ENCODE assay signal across 16 cellular contexts in genomic region chr10:123996302-123996701, GRCh38.
A peak's percentile ranks its signal among the peaks of the same experiment; 100 is the strongest.
DNase-seq lines count a peak whose midpoint lies in the region; ATAC-seq, FAIRE-seq and TF ChIP-seq lines count a peak whose summit lies in the region.
"Had no signal": no experiment of that assay in that cellular context is flagged by ENCODE, and none has a peak within 500 bp of the region (broad histone marks: within the 10 kb centered on the region; RNA-seq: fewer than 3 reads in every experiment).

No MANE protein-coding gene starts in this region.

- H3K9me3 Mint-ChIP-seq in GM23338, result no peaks in the 10 kb centered on the region
- peaks cover 0 to 4% (median 0%) of the 10 kb centered on the region in 5 donors for H3K9me3 Mint-ChIP-seq in CD8-positive, alpha-beta memory T cell
- H3K9me3 Mint-ChIP-seq: activated naive CD8-positive, alpha-beta T cell treated with anti-CD3 and anti-CD28 coated beads, Interleukin-2, amount 10 ng/mL, durations not matched to agents 7 days and 5 days; H9; nephron had no signal

- TF ChIP-seq POLR2A in A549 (IDR thresholded peaks at IDR 0.05; ENCODE audit: low read length), result no peak

- H3K27me3 ChIP-seq in GM23338 (ENCODE audit: insufficient read depth) (peaks cover 30% of the 10 kb centered on the region), adipocyte (replicated peaks; ENCODE audit: control insufficient read depth, insufficient read depth, low read length) (peaks cover 19% of the 10 kb centered on the region)
- H3K27me3 ChIP-seq in CD8-positive, alpha-beta memory T cell (ENCODE audit: insufficient read depth, low read length, poor library complexity, severe bottlenecking), result peaks cover 15% of the 10 kb centered on the region
- H3K27me3 ChIP-seq: hepatocyte had no signal

- no peak overlapping the region for H3K27ac Mint-ChIP-seq in GM23338
- no peak overlapping the region for H3K27ac Mint-ChIP-seq in CD8-positive, alpha-beta memory T cell
- H3K27ac Mint-ChIP-seq: activated naive CD8-positive, alpha-beta T cell treated with anti-CD3 and anti-CD28 coated beads, Interleukin-2, amount 10 ng/mL, durations not matched to agents 7 days and 5 days; H9; nephron had no signal

- no peak for DNase-seq in A549 (ENCODE audit: low read depth in 1 of 2, low spot score in 1 of 2)
- no peak for DNase-seq in GM23338 (ENCODE audit: low spot score)
- no peak for DNase-seq in adipocyte (ENCODE audit: low read depth)
- DNase-seq in mesenteric fat pad (ENCODE audit: low spot score), result peak; percentile 47
- no peak for DNase-seq in stimulated activated CD8-positive, alpha-beta memory T cell treated with anti-CD3 and anti-CD28 coated beads, Interleukin-4, amount 100 ng/mL, for 48 hours
- no peak for DNase-seq in omental fat pad (ENCODE audit: low spot score)
- no peak for DNase-seq in CD8-positive, alpha-beta memory T cell
- no peak for DNase-seq in stimulated activated naive CD4-positive, alpha-beta T cell treated with Interleukin-2 at 50 U/mL for 16 hours (lab: John Stamatoyannopoulos, UW)
- DNase-seq: activated naive CD8-positive, alpha-beta T cell treated with anti-CD3 and anti-CD28 coated beads, Interleukin-2, amount 10 ng/mL, durations not matched to agents 7 days and 5 days; activated T-cell treated with anti-CD3 and anti-CD28 coated beads, Interleukin-2, amount 50 U/mL, for 1 hour; DMS 273 treated with DMSO at 0.1 percent for 48 hours; NCI-H1436 treated with DMSO at 0.1 percent for 48 hours; T-helper 9 cell had no signal

- no peaks in the 10 kb centered on the region for H3K79me2 ChIP-seq in GM23338 (replicated peaks; ENCODE audit: insufficient read depth)
- H3K79me2 ChIP-seq: hepatocyte had no signal

- no peak for TF ChIP-seq RAD21 in A549 (conservative IDR thresholded peaks at IDR 0.05 in 1 of 2, IDR thresholded peaks at IDR 0.05 in 1 of 2)

- peaks cover 27% of the 10 kb centered on the region for H3K4me1 ChIP-seq in A549
- peaks cover 8% of the 10 kb centered on the region for H3K4me1 ChIP-seq in GM23338 (ENCODE audit: insufficient read depth)
- H3K4me1 ChIP-seq in adipocyte (ENCODE audit: control insufficient read depth, insufficient read depth, low read length), result peaks cover 50% of the 10 kb centered on the region
- H3K4me1 ChIP-seq in CD8-positive, alpha-beta memory T cell (ENCODE audit: insufficient read depth, low read length), result peaks cover 11% of the 10 kb centered on the region

- POLR2A ChIA-PET in A549 (lab: Yijun Ruan, JAX), result interaction anchor here (0.8 to 2.5 kb wide), 7 partner anchors 97 to 465 kb away, joined by 3 to 21 read pairs (median 6); partner anchors contain the start of genes CHST15 and LHPP
- POLR2A ChIA-PET in CD8-positive, alpha-beta memory T cell (lab: Charles Lee), result no interaction called here

- TF ChIP-seq CTCF in A549 (IDR thresholded peaks at IDR 0.05), result no peak
- no peak for TF ChIP-seq CTCF in GM23338 (conservative IDR thresholded peaks at IDR 0.05; ENCODE audit: low read depth in 2 of 2)
- no peak for TF ChIP-seq CTCF in omental fat pad (IDR thresholded peaks at IDR 0.05)

- TF ChIP-seq EP300 in A549 (IDR thresholded peaks at IDR 0.05), result no peak

- peaks cover 22% of the 10 kb centered on the region for H3K4me1 Mint-ChIP-seq in GM23338
- H3K4me1 Mint-ChIP-seq in CD8-positive, alpha-beta memory T cell, result peaks cover 9 to 13% (median 12%) of the 10 kb centered on the region in 3 donors

- H3K27me3 Mint-ChIP-seq in GM23338 (ENCODE audit: insufficient read depth, low read depth, poor library complexity), result peaks cover 39% of the 10 kb centered on the region
- peaks cover 23 to 57% of the 10 kb centered on the region in 2 donors for H3K27me3 Mint-ChIP-seq in CD8-positive, alpha-beta memory T cell

- peak overlapping the region; percentile 98; the same call in 1 of the 2 replicates for H2AFZ ChIP-seq in GM23338

- H4K20me1 ChIP-seq in GM23338 (replicated peaks; ENCODE audit: insufficient read depth), result no peaks in the 10 kb centered on the region

- H3K4me2 ChIP-seq in A549 (peak overlapping the region; percentile 89), GM23338 (peak overlapping the region; percentile 92; the same call in 1 of the 2 replicates)

- H3K4me3 ChIP-seq in A549 (no peak overlapping the region), GM23338 (no peak overlapping the region; the same call in 1 of the 2 replicates), adipocyte (ENCODE audit: low read length) (no peak overlapping the region)
- H3K4me3 ChIP-seq in CD8-positive, alpha-beta memory T cell (ENCODE audit: low read length), result no peak overlapping the region
- H3K4me3 ChIP-seq: hepatocyte had no signal

- no peak for ATAC-seq in A549
- no peak for ATAC-seq in GM23338
- no peak for ATAC-seq in omental fat pad (ENCODE audit: low FRiP score)

- peak overlapping the region in 1 of 2 experiments; percentile 87; a peak in 3 of 6 replicates for H3K27ac ChIP-seq in A549
- H3K27ac ChIP-seq in GM23338 (ENCODE audit: low read depth), result no peak overlapping the region
- no peak overlapping the region for H3K27ac ChIP-seq in CD8-positive, alpha-beta memory T cell (ENCODE audit: low read depth, low read length)

- H3K9me2 ChIP-seq in GM23338 (ENCODE audit: insufficient read depth), result no peaks in the 10 kb centered on the region

- CTCF ChIA-PET in A549 (lab: Yijun Ruan, JAX), result interaction anchor here (0.6 to 14.1 kb wide), 40 partner anchors 8 to 465 kb away, joined by 3 to 581 read pairs (median 11); partner anchors contain the start of genes CHST15 and LHPP
- CTCF ChIA-PET in CD8-positive, alpha-beta memory T cell (lab: Charles Lee), result interaction anchor here (0.9 to 4.0 kb wide), 6 partner anchors 15 to 1051 kb away, joined by 3 to 92 read pairs (median 4); no protein-coding TSS in a partner anchor

- H3K9me3 ChIP-seq in A549 (no peaks in the 10 kb centered on the region), adipocyte (ENCODE audit: control insufficient read depth, low read length) (no peaks in the 10 kb centered on the region)
- no peaks in the 10 kb centered on the region for H3K9me3 ChIP-seq in CD8-positive, alpha-beta memory T cell (ENCODE audit: low read length)

- no peaks in the 10 kb centered on the region for H3K36me3 Mint-ChIP-seq in GM23338 (ENCODE audit: low read depth)
- no peaks in the 10 kb centered on the region for H3K36me3 Mint-ChIP-seq in CD8-positive, alpha-beta memory T cell
- H3K36me3 Mint-ChIP-seq: activated naive CD8-positive, alpha-beta T cell treated with anti-CD3 and anti-CD28 coated beads, Interleukin-2, amount 10 ng/mL, durations not matched to agents 7 days and 5 days had no signal

- 44% methylated on average over 7 of the region's 7 CpGs for whole genome bisulfite sequencing in A549 (ENCODE audit: missing lambda C conversion rate)

- no peaks in the 10 kb centered on the region for H3K36me3 ChIP-seq in GM23338 (ENCODE audit: insufficient read depth)
- no peaks in the 10 kb centered on the region for H3K36me3 ChIP-seq in adipocyte (ENCODE audit: control insufficient read depth, insufficient read depth, low read length, severe bottlenecking)
- no peaks in the 10 kb centered on the region for H3K36me3 ChIP-seq in CD8-positive, alpha-beta memory T cell (ENCODE audit: insufficient read depth, low read length)

- no peak overlapping the region for H3K4me3 Mint-ChIP-seq in GM23338
- no peak overlapping the region for H3K4me3 Mint-ChIP-seq in CD8-positive, alpha-beta memory T cell
- H3K4me3 Mint-ChIP-seq: activated naive CD8-positive, alpha-beta T cell treated with anti-CD3 and anti-CD28 coated beads, Interleukin-2, amount 10 ng/mL, durations not matched to agents 7 days and 5 days had no signal

- FAIRE-seq in A549 (lab: Jason Lieb, UNC), result no peak

- no peaks in the 10 kb centered on the region for H3F3A ChIP-seq in GM23338 (replicated peaks; ENCODE audit: low read depth)

- H3K9ac ChIP-seq in adipocyte (ENCODE audit: low read length), result peak overlapping the region; percentile 83

TF ChIP-seq in A549, 52 proteins besides CTCF, POLR2A, EP300 and RAD21 (continues in another document):
- TF ChIP-seq HOXA7 (CRISPR knock-in tag; IDR thresholded peaks at IDR 0.05), result no peak
- TF ChIP-seq MAX (IDR thresholded peaks at IDR 0.05), result no peak
- no peak for TF ChIP-seq ZFP36 (IDR thresholded peaks at IDR 0.05; ENCODE audit: borderline replicate concordance, partially characterized antibody)
- TF ChIP-seq E2F6 (IDR thresholded peaks at IDR 0.05; ENCODE audit: borderline replicate concordance, low read depth), result no peak
- no peak for TF ChIP-seq KDM5A (IDR thresholded peaks at IDR 0.05)
- no peak for TF ChIP-seq RFX5 (IDR thresholded peaks at IDR 0.05)
- no peak for TF ChIP-seq RNF2 (IDR thresholded peaks at IDR 0.05; ENCODE audit: borderline replicate concordance, low read depth)
- no peak for TF ChIP-seq TFCP2L1 (CRISPR knock-in tag; IDR thresholded peaks at IDR 0.05)

TF ChIP-seq in GM23338, 12 proteins besides CTCF, POLR2A, EP300 and RAD21:
- TF ChIP-seq CREB1 (CRISPR knock-in tag; IDR thresholded peaks at IDR 0.05; ENCODE audit: low read depth) (no peak), EZH2 (IDR thresholded peaks at IDR 0.05; ENCODE audit: low read depth, unreplicated experiment) (no peak)
